Comparison of ENCODE assay signal across 37 cellular contexts in the genomic region with DNA sequence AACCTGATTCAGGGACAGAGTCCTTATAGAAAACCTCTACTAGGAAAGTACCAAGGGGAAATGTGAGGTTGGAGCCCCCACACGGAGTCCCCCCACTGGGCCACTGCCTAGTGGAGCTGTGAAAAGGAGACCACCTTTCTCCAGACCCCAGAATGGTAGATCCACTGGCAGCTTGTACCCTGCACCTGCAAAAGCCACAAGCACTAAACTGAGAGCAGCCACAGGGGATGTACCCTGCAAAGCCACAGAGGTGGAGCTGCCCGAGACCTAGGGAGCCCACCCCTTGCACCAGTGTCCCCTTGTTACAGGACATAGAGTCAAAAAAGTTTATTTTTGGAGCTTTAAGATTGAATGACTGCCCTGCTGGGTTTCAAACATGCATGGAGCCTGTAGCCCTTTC.
"Had no signal": no experiment of that assay in that cellular context is flagged by ENCODE, and none has a peak within 500 bp of the region (broad histone marks: within the 10 kb centered on the region; RNA-seq: fewer than 3 reads in every experiment).

No MANE protein-coding gene starts in this region.

- FAIRE-seq: astrocyte, TTC549 had no signal

- DNase-seq: activated CD4-positive, alpha-beta memory T cell treated with anti-CD3 and anti-CD28 coated beads for 36 hours; activated CD4-positive, alpha-beta T cell treated with anti-CD3 and anti-CD28 coated beads for 1 hour; activated CD4-positive, alpha-beta T cell treated with anti-CD3 and anti-CD28 coated beads for 36 hours; activated CD4-positive, alpha-beta T cell treated with anti-CD3 and anti-CD28 coated beads for 48 hours; activated CD4-positive, alpha-beta T cell treated with anti-CD3 and anti-CD28 coated beads, Interleukin-2, amount 50 U/mL, for 1 hour; activated CD4-positive, alpha-beta T cell treated with anti-CD3 and anti-CD28 coated beads, Interleukin-2, amount 50 U/mL, for 4 hours; activated CD4-positive, CD25-positive, alpha-beta regulatory T cell; activated CD8-positive, alpha-beta memory T cell treated with anti-CD3 and anti-CD28 coated beads, Interleukin-2, amount 50 U/mL, for 4 hours; activated CD8-positive, alpha-beta T cell treated with anti-CD3 and anti-CD28 coated beads for 36 hours; activated effector memory CD4-positive, alpha-beta T cell treated with anti-CD3 and anti-CD28 coated beads, Interleukin-2, amount 50 U/mL, for 16 hours; activated gamma-delta T cell treated with Interleukin-2 at 50 U/mL for 16 hours; activated naive CD4-positive, alpha-beta T cell; activated naive CD4-positive, alpha-beta T cell treated with anti-CD3 and anti-CD28 coated beads for 36 hours; activated naive CD4-positive, alpha-beta T cell treated with anti-CD3 and anti-CD28 coated beads, Interleukin-2, amount 50 U/mL, for 16 hours; activated naive CD8-positive, alpha-beta T cell treated with anti-CD3 and anti-CD28 coated beads for 36 hours; activated T-cell treated with anti-CD3 and anti-CD28 coated beads for 4 hours; activated T-cell treated with anti-CD3 and anti-CD28 coated beads, Interleukin-2, amount 50 U/mL, for 1 hour; activated T-cell treated with anti-CD3 and anti-CD28 coated beads, Interleukin-2, amount 50 U/mL, for 4 hours; activated T-cell treated with anti-CD3 and anti-CD28 coated beads, Interleukin-2, amount 50 U/mL, for 72 hours; adrenal gland; amniotic stem cell; aorta; body of pancreas; brain microvascular endothelial cell; caudate nucleus; cerebellar nuclear complex; T-helper 1 cell; T-helper 2 cell; T-helper 9 cell; WERI-Rb-1 had no signal

- H3K36me3 ChIP-seq: adrenal gland, brain microvascular endothelial cell, breast epithelium, WERI-Rb-1 had no signal

- H3K27ac ChIP-seq: adrenal gland, body of pancreas, brain microvascular endothelial cell, breast epithelium, WERI-Rb-1 had no signal

- H3K4me1 ChIP-seq: adrenal gland, body of pancreas, breast epithelium had no signal

- H3K27me3 ChIP-seq: adrenal gland, body of pancreas, brain microvascular endothelial cell, breast epithelium had no signal

- ATAC-seq: activated CD4-positive, alpha-beta T cell treated with anti-CD3 and anti-CD28 coated beads for 36 hours; activated CD4-positive, CD25-positive, alpha-beta regulatory T cell treated with anti-CD3 and anti-CD28 coated beads, Interleukin-2, amount 50 U/mL, for 24 hours; activated CD8-positive, alpha-beta T cell treated with anti-CD3 and anti-CD28 coated beads for 36 hours; activated naive CD4-positive, alpha-beta T cell treated with anti-CD3 and anti-CD28 coated beads, Interleukin-2, amount 50 U/mL, for 72 hours; activated T-cell treated with anti-CD3 and anti-CD28 coated beads, Interleukin-2, amount 50 U/mL, for 4 hours; activated T-cell treated with anti-CD3 and anti-CD28 coated beads, Interleukin-2, amount 50 U/mL, for 72 hours; activated T-helper 17 cell treated with anti-CD3 and anti-CD28 coated beads, Interleukin-2, amount 50 U/mL, for 72 hours; body of pancreas; WTC11 had no signal

- H3K9me3 ChIP-seq: adrenal gland, body of pancreas had no signal

- H3K4me3 ChIP-seq: adrenal gland, body of pancreas, breast epithelium had no signal
